Comparison of ENCODE assay signal across 8 cellular contexts in genomic region chr1:156676820-156677615, GRCh38. TPM values are rescaled to one million over a fixed set of nuclear protein-coding genes. Genes with fewer than 3 reads are reported as not detected.
DNase-seq lines count a peak whose midpoint lies in the region; ATAC-seq and TF ChIP-seq lines count a peak whose summit lies in the region.

TSS of gene NES (minus strand) at chr1:156677407. CDS start at chr1:156677264, 143 bp downstream.

- intact Hi-C loops in upper lobe of right lung (cut with DNase I), result loop anchor here (10.0 kb wide), 1 partner anchor 52 kb away; no protein-coding TSS in a partner anchor

- peaks cover 4% of the 10 kb centered on the region for H3K4me1 ChIP-seq in upper lobe of right lung

- H3K4me3 ChIP-seq in upper lobe of right lung, result peak within 1 kb of the TSS; percentile 58

- ATAC-seq in upper lobe of right lung, result peak; percentile 71
- ATAC-seq in HG03045 (IDR thresholded peaks at IDR 0.05; ENCODE audit: unreplicated experiment), result no peak
- no peak for ATAC-seq in HG03460 (IDR thresholded peaks at IDR 0.05; ENCODE audit: unreplicated experiment)

- peak within 1 kb of the TSS; percentile 63 for H3K27ac ChIP-seq in upper lobe of right lung

- no peaks in the 10 kb centered on the region for H3K36me3 ChIP-seq in upper lobe of right lung

- in situ Hi-C loops in endometrial microvascular endothelial cells (cut with HindIII; ENCODE audit: inconsistent ontology term, low pct_unique_long_range_greater_than_20kb, low sequenced_read_pairs), result no loop called here

- DNase-seq in DMS53 treated with DMSO at 0.1 percent for 48 hours (lab: John Stamatoyannopoulos, UW; ENCODE audit: unreplicated experiment), result peak; percentile 41
- peak; percentile 3 for DNase-seq in NCI-H748 treated with DMSO at 0.1 percent for 48 hours (lab: John Stamatoyannopoulos, UW)
- no peak for DNase-seq in mesenteric fat pad (ENCODE audit: low spot score)
- no peak for DNase-seq in upper lobe of right lung
- no peak for DNase-seq in MV-4-11 (lab: John Stamatoyannopoulos, UW)

- TF ChIP-seq CTCF in upper lobe of right lung (IDR thresholded peaks at IDR 0.05), result no peak

- H3K9me3 ChIP-seq in upper lobe of right lung, result no peaks in the 10 kb centered on the region

- peaks cover 42% of the 10 kb centered on the region for H3K27me3 ChIP-seq in upper lobe of right lung

RNA-seq across cellular contexts. Expression of gene NES, which starts in this region (rescaled TPM):
- total RNA-seq in endometrial microvascular endothelial cells (ENCODE audit: inconsistent ontology term), result 239 TPM
- 49.5 TPM for total RNA-seq in mesenteric fat pad
- total RNA-seq in upper lobe of right lung, result 54.7 TPM

Comparison
In these comparisons a context has a peak if more than half of its experiments do, and no peak if none do; other contexts are left out.
1. DNase-seq: peak in DMS53 treated with DMSO at 0.1 percent for 48 hours (single experiment) and NCI-H748 treated with DMSO at 0.1 percent for 48 hours (single experiment); none in mesenteric fat pad (single experiment), upper lobe of right lung (single experiment) and MV-4-11 (single experiment).